In the genomic region with DNA sequence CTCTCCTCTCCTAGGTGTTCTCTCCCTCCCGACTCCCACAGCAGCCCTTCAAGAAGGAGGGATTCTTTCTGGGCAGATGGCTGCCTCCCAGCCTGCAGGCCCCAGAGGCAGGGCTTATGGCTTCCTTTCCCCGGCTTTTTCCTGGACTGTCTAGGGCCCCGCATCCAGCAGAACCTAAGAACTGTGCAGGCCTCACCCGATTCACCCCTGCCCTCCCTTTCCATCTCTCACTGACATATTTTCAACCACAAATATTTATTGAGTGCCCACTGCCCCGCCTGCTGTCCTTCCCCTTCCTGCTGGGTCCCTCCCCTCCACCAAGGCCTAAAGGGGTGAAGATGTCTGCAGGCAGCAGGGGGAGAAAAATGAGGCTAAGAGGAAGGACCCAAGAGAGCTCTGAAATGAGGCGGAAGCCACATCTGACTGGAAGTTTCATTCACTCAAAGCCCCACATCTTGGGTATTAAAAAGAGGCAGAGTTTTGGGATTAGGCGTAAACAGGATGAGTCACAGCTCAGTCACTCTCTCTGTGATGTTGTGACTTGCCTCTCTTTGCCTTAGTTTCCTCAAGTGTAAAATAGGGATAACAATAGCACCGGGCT, we compare ENCODE assay signal across 8 cellular contexts. TPM values are rescaled to one million over a fixed set of nuclear protein-coding genes. Genes with fewer than 3 reads are reported as not detected.
DNase-seq lines count a peak whose midpoint lies in the region; ATAC-seq and TF ChIP-seq lines count a peak whose summit lies in the region.

No MANE protein-coding gene starts in this region.

- H3K4me1 ChIP-seq in breast epithelium (peaks cover 22 to 25% of the 10 kb centered on the region in 2 donors), mucosa of descending colon (ENCODE audit: low read depth) (peaks cover 59% of the 10 kb centered on the region)

- TF ChIP-seq POLR2A in breast epithelium (IDR thresholded peaks at IDR 0.05): no peak

- H3K27me3 ChIP-seq in breast epithelium: no peaks in the 10 kb centered on the region

- H3K4me3 ChIP-seq in breast epithelium: peak overlapping the region in 2 of 3 donors; percentile 53 to 65
- no peak overlapping the region for H3K4me3 ChIP-seq in mucosa of descending colon

- H3K36me3 ChIP-seq in breast epithelium: no peaks in the 10 kb centered on the region
- H3K36me3 ChIP-seq in mucosa of descending colon (ENCODE audit: low read depth): no peaks in the 10 kb centered on the region

- no peaks in the 10 kb centered on the region for H3K9me3 ChIP-seq in breast epithelium
- no peaks in the 10 kb centered on the region for H3K9me3 ChIP-seq in mucosa of descending colon

- DNase-seq in A172 (ENCODE audit: low spot score) (peak; percentile 83), GM04503 (ENCODE audit: low read depth) (peak; percentile 71), NCI-H69 (lab: John Stamatoyannopoulos, UW) (peak; percentile 95), breast epithelium (ENCODE audit: low spot score in 2 of 2) (peak; percentile 68 to 76), mucosa of descending colon (peak in 1 of 3 donors; percentile 56), GM10266 (ENCODE audit: extremely low spot score) (no peak)
- no peak for DNase-seq in stimulated activated CD4-positive, alpha-beta T cell treated with anti-CD3 and anti-CD28 coated beads, Interleukin-4, amount 100 ng/mL, for 24 hours

- TF ChIP-seq CTCF in breast epithelium (IDR thresholded peaks at IDR 0.05) (no peak), mucosa of descending colon (IDR thresholded peaks at IDR 0.05) (no peak), GM10266 (IDR thresholded peaks at IDR 0.05; ENCODE audit: control insufficient read depth, insufficient read depth, low read depth, missing control alignments) (no peak)

- intact Hi-C loops in breast epithelium (cut with DNase I; ENCODE audit: low total_unique reads): no loop called here
- intact Hi-C loops in mucosa of descending colon (cut with DNase I, micrococcal nuclease): no loop called here

- peak; percentile 1 for ATAC-seq in mucosa of descending colon
- no peak for ATAC-seq in HG02759 (IDR thresholded peaks at IDR 0.05; ENCODE audit: unreplicated experiment)

- peak overlapping the region; percentile 92 to 97 for H3K27ac ChIP-seq in breast epithelium

RNA-seq across cellular contexts. Expression of gene SCNN1A, which starts 2.9 kb away (rescaled TPM):
- 0.07 and 2.9 TPM in 2 replicates for total RNA-seq in A172 (2014; rRNA removed; shearing (Covaris generic))
- total RNA-seq in breast epithelium: 100 to 1,000 TPM in 1 of 3 donors, 10 to 100 TPM in 1, 1 to 10 TPM in 1; 1.3 to 175 (median 93.7) TPM
- total RNA-seq in mucosa of descending colon: 100 to 1,000 TPM; 130 to 402 (median 386) TPM

RNA-seq across cellular contexts. Expression of gene LTBR, which starts 11.5 kb away (rescaled TPM):
- not detected in 2 replicates for total RNA-seq in A172 (2014; rRNA removed; shearing (Covaris generic))
- total RNA-seq in breast epithelium (100 to 1,000 TPM in 2 of 3 donors, 10 to 100 TPM in 1; 90.1 to 115 (median 108) TPM), mucosa of descending colon (100 to 1,000 TPM; 114 to 142 (median 135) TPM)

RNA-seq across cellular contexts. Expression of gene TNFRSF1A, which starts 30.6 kb away (rescaled TPM):
- total RNA-seq in A172 (2014; rRNA removed; shearing (Covaris generic)): 121 and 172 TPM in 2 replicates
- total RNA-seq in breast epithelium (100 to 1,000 TPM; 232 to 256 (median 238) TPM), mucosa of descending colon (100 to 1,000 TPM; 166 to 237 (median 211) TPM)

Comparison
In these comparisons a context has a peak if more than half of its experiments do, and no peak if none do; other contexts are left out.
1. DNase-seq: peak in A172 (single experiment), GM04503 (single experiment), NCI-H69 (single experiment) and breast epithelium (2 of 2); none in GM10266 (single experiment) and stimulated activated CD4-positive, alpha-beta T cell treated with anti-CD3 and anti-CD28 coated beads, Interleukin-4, amount 100 ng/mL, for 24 hours (single experiment).
2. RNA of gene LTBR, which starts 11.5 kb away (total RNA-seq): 114 to 142 TPM in mucosa of descending colon and 90.1 to 115 TPM in breast epithelium; not detected in A172; every median in the first group is over 10 times any median in the second.